Comparison of ENCODE assay signal across 10 cellular contexts in the genomic region with DNA sequence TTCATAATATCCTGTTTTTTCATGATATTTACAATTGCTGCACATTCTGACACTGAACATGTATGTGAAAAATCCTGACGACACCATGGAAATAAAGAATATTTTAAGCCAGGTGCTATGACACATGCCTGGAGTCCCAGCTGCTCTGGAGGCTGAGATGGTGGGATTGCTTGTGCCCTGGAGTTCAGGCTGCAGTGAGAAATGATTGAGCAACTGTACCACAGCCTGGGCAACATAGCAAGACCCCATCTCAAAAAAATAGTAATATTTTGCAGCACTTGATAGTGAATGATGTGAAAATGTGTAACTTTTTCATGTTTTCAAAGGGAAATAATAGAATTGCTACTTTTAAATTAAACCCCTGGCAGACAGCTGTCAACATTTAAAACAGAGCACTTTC.
"Had no signal": no experiment of that assay in that cellular context is flagged by ENCODE, and none has a peak within 500 bp of the region (broad histone marks: within the 10 kb centered on the region; RNA-seq: fewer than 3 reads in every experiment).

No MANE protein-coding gene starts in this region.

- H3K4me3 ChIP-seq: GM23248 had no signal

- H3K27ac ChIP-seq: GM23248, HL-60, KMS-11 had no signal

- FAIRE-seq: H54 had no signal

- H2AFZ ChIP-seq: GM23248 had no signal

- H3K4me2 ChIP-seq: KMS-11 had no signal

- H3K9ac ChIP-seq: GM23248, KMS-11 had no signal

- DNase-seq: GM23248, GOT3, H9, HCEC 1CT, HFFc6, IMR-90, KBM-7 had no signal
